1 cellular context compared by ENCODE assay signal in the genomic region with DNA sequence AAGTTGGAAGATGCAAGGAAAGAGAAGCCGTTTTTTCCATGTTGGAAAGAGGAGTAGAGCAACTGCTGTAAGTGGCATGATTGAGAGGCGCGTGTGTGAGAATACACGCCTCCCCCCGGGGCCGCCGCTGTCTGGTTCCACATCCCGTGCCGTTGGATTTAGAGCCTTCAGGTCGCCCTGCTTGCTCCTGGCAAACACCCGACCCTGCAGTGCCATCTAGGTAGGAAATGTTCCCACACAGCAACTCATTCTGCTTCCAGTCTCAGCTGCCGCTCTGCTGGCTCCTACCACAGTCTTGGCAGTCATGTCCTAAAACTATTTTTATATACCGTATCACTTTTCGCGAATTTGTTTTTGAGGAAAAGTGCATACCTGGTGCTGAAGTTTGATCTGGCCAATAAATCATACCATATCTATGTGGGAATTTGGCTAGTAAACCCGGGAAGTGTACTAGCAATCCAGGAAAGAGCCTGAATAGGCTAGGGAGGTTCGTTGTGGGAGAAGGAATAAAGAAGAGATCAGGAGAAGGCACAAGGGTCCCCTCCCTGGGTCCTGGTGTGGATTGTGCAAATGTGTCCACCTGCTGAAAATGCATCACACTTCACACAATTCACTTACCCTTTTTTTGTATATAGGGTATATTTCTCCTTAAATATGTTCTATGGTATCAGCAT.
TF ChIP-seq lines count a peak whose summit lies in the region.

No MANE protein-coding gene starts in this region.

TF ChIP-seq in IMR-90, 13 proteins besides CTCF, POLR2A, EP300 and RAD21:
- TF ChIP-seq, protein P1, sequence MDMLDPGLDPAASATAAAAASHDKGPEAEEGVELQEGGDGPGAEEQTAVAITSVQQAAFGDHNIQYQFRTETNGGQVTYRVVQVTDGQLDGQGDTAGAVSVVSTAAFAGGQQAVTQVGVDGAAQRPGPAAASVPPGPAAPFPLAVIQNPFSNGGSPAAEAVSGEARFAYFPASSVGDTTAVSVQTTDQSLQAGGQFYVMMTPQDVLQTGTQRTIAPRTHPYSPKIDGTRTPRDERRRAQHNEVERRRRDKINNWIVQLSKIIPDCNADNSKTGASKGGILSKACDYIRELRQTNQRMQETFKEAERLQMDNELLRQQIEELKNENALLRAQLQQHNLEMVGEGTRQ (IDR thresholded peaks at IDR 0.05; ENCODE audit: low read depth, low read length), result no peak
- TF ChIP-seq MAZ (IDR thresholded peaks at IDR 0.05; ENCODE audit: borderline replicate concordance, low read depth, low read length), result no peak
